11 cellular contexts compared by ENCODE assay signal in genomic region chr3:175940881-175941280, GRCh38.
DNase-seq lines count a peak whose midpoint lies in the region; ATAC-seq lines count a peak whose summit lies in the region.
"Had no signal": no experiment of that assay in that cellular context is flagged by ENCODE, and none has a peak within 500 bp of the region (broad histone marks: within the 10 kb centered on the region; RNA-seq: fewer than 3 reads in every experiment).

No MANE protein-coding gene starts in this region.

- H3K9ac ChIP-seq in NT2/D1 (ENCODE audit: insufficient read length, low read depth) = no peak overlapping the region

- peak; percentile 3 for DNase-seq in ELR (ENCODE audit: low read depth)
- DNase-seq in HAP-1 (ENCODE audit: low spot score in 2 of 2) = peak; percentile 19 to 41
- DNase-seq in NT2/D1 (ENCODE audit: low read depth, low spot score) = peak; percentile 55
- DNase-seq in islet precursor cell = peak; percentile 69
- DNase-seq in UCSD-AML1 (lab: John Stamatoyannopoulos, UW; ENCODE audit: unreplicated experiment) = no peak
- DNase-seq in T-cell = no peak
- no peak for DNase-seq in activated CD4-positive, CD25-positive, alpha-beta regulatory T cell treated with anti-CD3 and anti-CD28 coated beads, Interleukin-2, amount 50 U/mL, for 72 hours
- DNase-seq: activated CD4-positive, alpha-beta memory T cell treated with anti-CD3 and anti-CD28 coated beads for 36 hours; heart right ventricle; psoas muscle had no signal

- H3K4me3 Mint-ChIP-seq in T-cell = no peak overlapping the region
- H3K4me3 Mint-ChIP-seq: activated CD4-positive, alpha-beta memory T cell treated with anti-CD3 and anti-CD28 coated beads for 36 hours had no signal

- H3K4me1 ChIP-seq in HAP-1 (no peaks in the 10 kb centered on the region), NT2/D1 (ENCODE audit: insufficient read depth, insufficient read length) (no peaks in the 10 kb centered on the region)
- H3K4me1 ChIP-seq: heart right ventricle, psoas muscle had no signal

- CTCF ChIA-PET in T-cell (lab: Charles Lee) = no interaction called here

- no peaks in the 10 kb centered on the region for H3K27me3 Mint-ChIP-seq in T-cell
- H3K27me3 Mint-ChIP-seq: activated CD4-positive, alpha-beta memory T cell treated with anti-CD3 and anti-CD28 coated beads for 36 hours had no signal

- H3K4me1 Mint-ChIP-seq in T-cell = no peaks in the 10 kb centered on the region

- peaks cover 23 to 48% (median 25%) of the 10 kb centered on the region in 3 donors for H3K9me3 Mint-ChIP-seq in T-cell

- no peak for ATAC-seq in T-cell (replicated peaks in 1 of 4)
- no peak for ATAC-seq in HG02970 (IDR thresholded peaks at IDR 0.05; ENCODE audit: low FRiP score, unreplicated experiment)
- ATAC-seq: heart right ventricle, psoas muscle had no signal

- 0 out of 2 replicates have a peak, but pooled peaks cover 2% of the 10 kb centered on the region for H3K9me3 ChIP-seq in HAP-1
- peaks cover 31% of the 10 kb centered on the region; the same call in 1 of the 2 replicates for H3K9me3 ChIP-seq in NT2/D1 (ENCODE audit: insufficient read depth, low read length)
- H3K9me3 ChIP-seq: psoas muscle had no signal

- H3K27me3 ChIP-seq in HAP-1 (ENCODE audit: low read depth) = no peaks in the 10 kb centered on the region
- no peaks in the 10 kb centered on the region for H3K27me3 ChIP-seq in NT2/D1 (ENCODE audit: insufficient read depth, insufficient read length)
- H3K27me3 ChIP-seq: heart right ventricle had no signal

- in situ Hi-C loops in HAP-1 (cut with MboI; ENCODE audit: low sequenced_read_pairs) = no loop called here

- no peak overlapping the region for H3K27ac Mint-ChIP-seq in T-cell
- H3K27ac Mint-ChIP-seq: activated CD4-positive, alpha-beta memory T cell treated with anti-CD3 and anti-CD28 coated beads for 36 hours had no signal

- no peaks in the 10 kb centered on the region for H3K36me3 Mint-ChIP-seq in T-cell
- H3K36me3 Mint-ChIP-seq: activated CD4-positive, alpha-beta memory T cell treated with anti-CD3 and anti-CD28 coated beads for 36 hours had no signal

- H3K36me3 ChIP-seq in HAP-1 (replicated peaks) = no peaks in the 10 kb centered on the region
- no peaks in the 10 kb centered on the region for H3K36me3 ChIP-seq in NT2/D1 (ENCODE audit: insufficient read depth, insufficient read length, low read length)
- H3K36me3 ChIP-seq: heart right ventricle had no signal

- H3K4me3 ChIP-seq in HAP-1 (no peak overlapping the region), NT2/D1 (ENCODE audit: insufficient read length, low read depth) (no peak overlapping the region)
- H3K4me3 ChIP-seq: heart right ventricle, psoas muscle had no signal

- POLR2A ChIA-PET in T-cell (lab: Charles Lee) = no interaction called here

Comparison
In these comparisons a context has a peak if more than half of its experiments do, and no peak if none do; other contexts are left out.
1. DNase-seq: peak in ELR (single experiment), HAP-1 (2 of 2), NT2/D1 (single experiment) and islet precursor cell (single experiment); none in UCSD-AML1 (single experiment), T-cell (0 of 34) and activated CD4-positive, CD25-positive, alpha-beta regulatory T cell treated with anti-CD3 and anti-CD28 coated beads, Interleukin-2, amount 50 U/mL, for 72 hours (single experiment).